21 cellular contexts compared by ENCODE assay signal in genomic region chr22:23397618-23398567, GRCh38.
DNase-seq lines count a peak whose midpoint lies in the region; ATAC-seq and TF ChIP-seq lines count a peak whose summit lies in the region.
"Had no signal": no experiment of that assay in that cellular context is flagged by ENCODE, and none has a peak within 500 bp of the region (broad histone marks: within the 10 kb centered on the region; RNA-seq: fewer than 3 reads in every experiment).

No MANE protein-coding gene starts in this region.

- H3K4me1 ChIP-seq in lower lobe of right lung (peaks cover 5% of the 10 kb centered on the region), osteoblast (ENCODE audit: insufficient read depth, low read length) (no peaks in the 10 kb centered on the region)

- H3K9me3 ChIP-seq in WERI-Rb-1 (ENCODE audit: severe bottlenecking): no peaks in the 10 kb centered on the region
- no peaks in the 10 kb centered on the region for H3K9me3 ChIP-seq in lower lobe of right lung
- H3K9me3 ChIP-seq in osteoblast (ENCODE audit: low read depth, low read length): no peaks in the 10 kb centered on the region
- H3K9me3 ChIP-seq: A549, BE2C, Caco-2 had no signal

- no peak overlapping the region for H2AFZ ChIP-seq in osteoblast (ENCODE audit: low read length)

- peaks cover 4 to 11% (median 5%) of the 10 kb centered on the region in 3 donors for H3K27me3 Mint-ChIP-seq in CD14-positive monocyte (ENCODE audit: low read depth in 3 of 3)
- H3K27me3 Mint-ChIP-seq: CD4-positive, alpha-beta memory T cell had no signal

- no peak for DNase-seq in WERI-Rb-1
- DNase-seq in lower lobe of right lung: peak; percentile 31
- peak; percentile 60 for DNase-seq in osteoblast (ENCODE audit: insufficient read length, low spot score, missing footprints)
- DNase-seq in CD14-positive monocyte (ENCODE audit: low spot score): no peak
- no peak for DNase-seq in HPDE6-E6E7 (ENCODE audit: extremely low spot score)
- DNase-seq: BE2C; CD4-positive, alpha-beta memory T cell; DMS 273 treated with DMSO at 0.1 percent for 48 hours; DND-41; GOT3; NCI-H1694; NCI-H2081 treated with DMSO at 0.1 percent for 48 hours; NCI-H446; NCI-H526; OCI-M1 had no signal

- H4K20me1 ChIP-seq in osteoblast (ENCODE audit: insufficient read depth, low read length): peaks cover 4% of the 10 kb centered on the region

- no peaks in the 10 kb centered on the region for H3K27me3 ChIP-seq in WERI-Rb-1 (ENCODE audit: insufficient read depth, low read depth, severe bottlenecking)
- peaks cover 6% of the 10 kb centered on the region for H3K27me3 ChIP-seq in lower lobe of right lung (ENCODE audit: low read depth)
- H3K27me3 ChIP-seq in osteoblast (ENCODE audit: insufficient read depth, low read length): no peaks in the 10 kb centered on the region
- H3K27me3 ChIP-seq: BE2C had no signal

- H3K27ac Mint-ChIP-seq in CD14-positive monocyte: no peak overlapping the region
- H3K27ac Mint-ChIP-seq: CD4-positive, alpha-beta memory T cell had no signal

- H3K27ac ChIP-seq in 22Rv1 (peak overlapping the region; percentile 86), WERI-Rb-1 (peak overlapping the region; percentile 77), lower lobe of right lung (no peak overlapping the region), osteoblast (ENCODE audit: low read depth, low read length) (no peak overlapping the region)
- H3K27ac ChIP-seq: A549 had no signal

- no peak overlapping the region for H3K4me2 ChIP-seq in osteoblast (ENCODE audit: insufficient read depth, low read length)
- H3K4me2 ChIP-seq: A549 had no signal

- no peak overlapping the region for H3K4me3 Mint-ChIP-seq in CD14-positive monocyte
- H3K4me3 Mint-ChIP-seq: CD4-positive, alpha-beta memory T cell had no signal

- peaks cover 4% of the 10 kb centered on the region for H3K4me1 Mint-ChIP-seq in CD14-positive monocyte
- H3K4me1 Mint-ChIP-seq: CD4-positive, alpha-beta memory T cell had no signal

- no peak for TF ChIP-seq CTCF in 22Rv1 (IDR thresholded peaks at IDR 0.05)
- TF ChIP-seq CTCF in WERI-Rb-1 (IDR thresholded peaks at IDR 0.05; ENCODE audit: low read depth, low read length): no peak
- TF ChIP-seq CTCF in lower lobe of right lung (IDR thresholded peaks at IDR 0.05): no peak
- TF ChIP-seq CTCF in osteoblast (IDR thresholded peaks at IDR 0.05; ENCODE audit: extremely low read depth, low read depth, low read length): no peak
- no peak for TF ChIP-seq CTCF in CD14-positive monocyte (IDR thresholded peaks at IDR 0.05)

- H3K36me3 ChIP-seq in WERI-Rb-1: no peaks in the 10 kb centered on the region
- H3K36me3 ChIP-seq in lower lobe of right lung: no peaks in the 10 kb centered on the region
- no peaks in the 10 kb centered on the region for H3K36me3 ChIP-seq in osteoblast (ENCODE audit: insufficient read depth, low read length)
- H3K36me3 ChIP-seq: BE2C had no signal

- no peak overlapping the region for H3K4me3 ChIP-seq in WERI-Rb-1 (ENCODE audit: low read depth, low read length)
- no peak overlapping the region for H3K4me3 ChIP-seq in lower lobe of right lung
- H3K4me3 ChIP-seq in osteoblast (ENCODE audit: insufficient read depth, low read length): no peak overlapping the region
- H3K4me3 ChIP-seq: A549, GM12878 had no signal

- intact Hi-C loops in lower lobe of right lung (cut with DNase I) (no loop called here), CD14-positive monocyte (cut with micrococcal nuclease) (no loop called here)

- no peaks in the 10 kb centered on the region for H3K79me2 ChIP-seq in osteoblast (ENCODE audit: insufficient read depth, low read length)

- H3K9me3 Mint-ChIP-seq in CD14-positive monocyte: peaks cover 0 to 1% (median 0%) of the 10 kb centered on the region in 7 donors
- H3K9me3 Mint-ChIP-seq: CD4-positive, alpha-beta memory T cell had no signal

- no peak for ATAC-seq in lower lobe of right lung
- no peak for ATAC-seq in HG02678 (IDR thresholded peaks at IDR 0.05; ENCODE audit: unreplicated experiment)
- no peak for ATAC-seq in GM18909 (IDR thresholded peaks at IDR 0.05; ENCODE audit: poor library complexity, unreplicated experiment)
- ATAC-seq: A549, GM12878 had no signal

- no peaks in the 10 kb centered on the region for H3K36me3 Mint-ChIP-seq in CD14-positive monocyte
- H3K36me3 Mint-ChIP-seq: CD4-positive, alpha-beta memory T cell had no signal

Comparison
In these comparisons a context has a peak if more than half of its experiments do, and no peak if none do; other contexts are left out.
1. H3K27ac ChIP-seq: peak in 22Rv1 (single experiment) and WERI-Rb-1 (single experiment); none in lower lobe of right lung (single experiment) and osteoblast (single experiment).
2. DNase-seq: peak in lower lobe of right lung (single experiment) and osteoblast (single experiment); none in WERI-Rb-1 (single experiment), CD14-positive monocyte (single experiment) and HPDE6-E6E7 (single experiment).